ENCODE assay signal across 24 cellular contexts in the genomic region with DNA sequence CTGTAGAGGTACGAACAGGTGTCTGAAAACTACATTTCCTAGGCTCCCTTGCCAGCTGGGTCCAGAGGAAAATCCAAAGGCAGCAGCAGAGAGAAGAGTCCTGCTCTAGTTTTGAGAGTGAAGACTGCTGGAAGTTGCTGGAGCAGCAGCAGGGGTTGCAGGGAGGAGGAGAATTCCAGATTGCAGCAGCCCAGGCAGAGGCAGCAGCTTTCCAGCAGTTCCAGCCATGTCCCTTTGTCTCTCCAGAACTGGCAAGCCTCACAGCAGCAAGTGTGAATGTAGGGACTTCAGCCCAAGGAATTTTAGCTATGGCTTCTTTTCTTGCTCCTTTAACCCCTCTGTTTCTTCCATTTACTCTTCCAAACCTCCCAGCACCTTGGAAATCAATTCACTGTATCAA. TPM values are rescaled to one million over a fixed set of nuclear protein-coding genes. Genes with fewer than 3 reads are reported as not detected.
DNase-seq lines count a peak whose midpoint lies in the region; ATAC-seq, FAIRE-seq and TF ChIP-seq lines count a peak whose summit lies in the region.
"Had no signal": no experiment of that assay in that cellular context is flagged by ENCODE, and none has a peak within 500 bp of the region (broad histone marks: within the 10 kb centered on the region; RNA-seq: fewer than 3 reads in every experiment).

No MANE protein-coding gene starts in this region.

- H3K9me3 ChIP-seq in A673 (ENCODE audit: low read depth, low read length, poor library complexity, severe bottlenecking) (no peaks in the 10 kb centered on the region), H1 (ENCODE audit: insufficient read depth in 2 of 2, low read depth in 1 of 2, low read length in 1 of 2) (no peaks in the 10 kb centered on the region)
- H3K9me3 ChIP-seq: Caco-2, HAP-1 had no signal

- H2BK5ac ChIP-seq in H1 (ENCODE audit: low read depth, low read length) (no peak overlapping the region), mesendoderm (ENCODE audit: low read length) (no peak overlapping the region)

- BruUV-seq in A673 (replicated peaks; lab: Mats Ljungman, UMichigan) = no TSS peak

- peak overlapping the region; percentile 47; the same call in 1 of the 2 replicates for H2AFZ ChIP-seq in GM23338
- H2AFZ ChIP-seq in H1 (ENCODE audit: low read length) = 0 out of 2 replicates have a peak overlapping the region, but pooled peaks have one; percentile 25
- H2AFZ ChIP-seq: GM23248 had no signal

- H3K4ac ChIP-seq in H1 (replicated peaks; ENCODE audit: insufficient read length, low read depth, low read length) = no peak overlapping the region
- H3K4ac ChIP-seq in mesendoderm (ENCODE audit: low read depth, low read length) = peak overlapping the region; percentile 22

- H3K27me3 ChIP-seq in A673 (replicated peaks; ENCODE audit: insufficient read depth, low read depth, low read length, poor library complexity) = no peaks in the 10 kb centered on the region
- H3K27me3 ChIP-seq in GM23338 (ENCODE audit: insufficient read depth) = no peaks in the 10 kb centered on the region
- H3K27me3 ChIP-seq in H1 (replicated peaks in 1 of 4; ENCODE audit: control insufficient read depth in 3 of 4, extremely low read depth in 1 of 4, insufficient read depth in 3 of 4, low read length in 3 of 4) = no peaks in the 10 kb centered on the region
- H3K27me3 ChIP-seq in mesendoderm (ENCODE audit: insufficient read depth, low read length, poor library complexity) = no peaks in the 10 kb centered on the region

- H3K27ac Mint-ChIP-seq in GM23338 (no peak overlapping the region), chondrocyte (ENCODE audit: unreplicated experiment) (no peak overlapping the region)
- H3K27ac Mint-ChIP-seq: CD4-positive, CD25-positive, alpha-beta regulatory T cell; CD8-positive, alpha-beta T cell; HFFc6 had no signal

- H3K79me1 ChIP-seq in H1 (ENCODE audit: low read depth, low read length) (no peaks in the 10 kb centered on the region), mesendoderm (ENCODE audit: low read length) (no peaks in the 10 kb centered on the region)

- CTCF ChIA-PET in A673 (lab: Charles Lee) = no interaction called here
- CTCF ChIA-PET in H1 (lab: Charles Lee; ENCODE audit: partially characterized antibody) = interaction anchor here (0.7 to 1.3 kb wide), 6 partner anchors 10 to 154 kb away, joined by 3 to 4 read pairs (median 3); no protein-coding TSS in a partner anchor

- DNase-seq in A673 (ENCODE audit: low spot score) (no peak), GM23338 (ENCODE audit: low spot score) (no peak), H1 (ENCODE audit: low read depth in 1 of 2, low spot score in 2 of 2) (no peak), mesendoderm (peak; percentile 56), dedifferentiated amniotic fluid mesenchymal stem cell (ENCODE audit: extremely low spot score) (no peak), chondrocyte (ENCODE audit: low spot score) (no peak), AG20443 (ENCODE audit: low spot score) (no peak)
- DNase-seq: ACHN; Caco-2; CD4-positive, CD25-positive, alpha-beta regulatory T cell; CD8-positive, alpha-beta T cell; DMS153; DND-41; GDM1; GM23248; HFFc6 had no signal

- H2BK20ac ChIP-seq in H1 (ENCODE audit: low read length) = no peak overlapping the region

- H3K9me3 Mint-ChIP-seq in GM23338 = no peaks in the 10 kb centered on the region
- H3K9me3 Mint-ChIP-seq in chondrocyte (ENCODE audit: low read depth) = no peaks in the 10 kb centered on the region
- H3K9me3 Mint-ChIP-seq: HFFc6 had no signal

- H3K27me3 Mint-ChIP-seq in GM23338 (ENCODE audit: insufficient read depth, low read depth, poor library complexity) (peaks cover 3% of the 10 kb centered on the region), chondrocyte (ENCODE audit: low read depth) (no peaks in the 10 kb centered on the region)
- H3K27me3 Mint-ChIP-seq: CD4-positive, CD25-positive, alpha-beta regulatory T cell had no signal

- no peak overlapping the region for H3K4me2 ChIP-seq in GM23338
- H3K4me2 ChIP-seq in H1 (ENCODE audit: insufficient read depth in 1 of 2, low read depth in 2 of 2, low read length in 2 of 2) = no peak overlapping the region
- no peak overlapping the region for H3K4me2 ChIP-seq in mesendoderm (ENCODE audit: low read length)

- H4K20me1 ChIP-seq in GM23338 (replicated peaks; ENCODE audit: insufficient read depth) (no peaks in the 10 kb centered on the region), H1 (replicated peaks in 1 of 2; ENCODE audit: control insufficient read depth in 1 of 2, insufficient read depth in 2 of 2, low read length in 2 of 2) (no peaks in the 10 kb centered on the region)

- intact Hi-C loops in A673 (cut with micrococcal nuclease; ENCODE audit: unreplicated experiment) = no loop called here

- H3K27ac ChIP-seq in A673 (ENCODE audit: low read depth, low read length, poor library complexity, severe bottlenecking) (peak overlapping the region; percentile 89), GM23338 (ENCODE audit: low read depth) (no peak overlapping the region), H1 (ENCODE audit: low read depth, low read length) (no peak overlapping the region), mesendoderm (ENCODE audit: low read depth, low read length) (no peak overlapping the region)
- H3K27ac ChIP-seq: 22Rv1, C4-2B, GM23248 had no signal

- WGBS in H1 (ENCODE audit: extremely low coverage in 1 of 2, insufficient coverage in 1 of 2, insufficient read length in 1 of 2, insufficient replicate concordance in 2 of 2, low coverage in 1 of 2, low lambda C conversion rate in 2 of 2, missing lambda C conversion rate in 1 of 2), 2 experiments = 80% methylated on average over 1 of the region's 1 CpG; no CpG with 5 or more reads in 1 of the 2 experiments
- WGBS in mesendoderm (ENCODE audit: extremely low coverage, insufficient coverage, low lambda C conversion rate) = no CpG with 5 or more reads among the region's 1 CpG

- H3K9me2 ChIP-seq in GM23338 (ENCODE audit: insufficient read depth) = 0 out of 2 replicates have a peak, but pooled peaks cover 9% of the 10 kb centered on the region

- H3K4me1 Mint-ChIP-seq in GM23338 (peaks cover 10% of the 10 kb centered on the region), chondrocyte (ENCODE audit: low read depth) (peaks cover 12% of the 10 kb centered on the region)

- no peak overlapping the region for H2BK120ac ChIP-seq in H1 (replicated peaks; ENCODE audit: low read depth, low read length)
- H2BK120ac ChIP-seq in mesendoderm (ENCODE audit: low read depth, low read length) = no peak overlapping the region

- no peaks in the 10 kb centered on the region for H3F3A ChIP-seq in GM23338 (replicated peaks; ENCODE audit: low read depth)

- no peak overlapping the region for H3K4me3 ChIP-seq in A673 (ENCODE audit: low read depth, low read length, poor library complexity, severe bottlenecking)
- H3K4me3 ChIP-seq in GM23338 = no peak overlapping the region
- no peak overlapping the region for H3K4me3 ChIP-seq in H1 (ENCODE audit: extremely low read depth in 1 of 4, insufficient read depth in 2 of 4, low read depth in 3 of 4, low read length in 4 of 4)
- no peak overlapping the region for H3K4me3 ChIP-seq in mesendoderm (ENCODE audit: low read length)
- H3K4me3 ChIP-seq: GM12878, GM23248, HAP-1 had no signal

- no peaks in the 10 kb centered on the region for H3K23me2 ChIP-seq in H1 (ENCODE audit: low read depth, low read length)

- H2BK12ac ChIP-seq in H1 (ENCODE audit: low read depth, low read length) = no peak overlapping the region

- H3K36me3 ChIP-seq in A673 (ENCODE audit: insufficient read depth, low read length, poor library complexity, severe bottlenecking) (no peaks in the 10 kb centered on the region), GM23338 (ENCODE audit: insufficient read depth) (no peaks in the 10 kb centered on the region), H1 (ENCODE audit: control insufficient read depth in 2 of 4, insufficient read depth in 4 of 4, low read length in 3 of 4) (no peaks in the 10 kb centered on the region; a peak in 2 of 8 replicates), mesendoderm (ENCODE audit: control insufficient read depth, insufficient read depth, low read length) (no peaks in the 10 kb centered on the region)
- H3K36me3 ChIP-seq: HAP-1 had no signal

- TF ChIP-seq POLR2A in H1 (IDR thresholded peaks at IDR 0.05; ENCODE audit: control extremely low read depth in 1 of 2, low read depth in 2 of 2, low read length in 2 of 2) = no peak

- H3K9ac ChIP-seq in H1 (replicated peaks in 1 of 4; ENCODE audit: extremely low read depth in 1 of 4, low read depth in 3 of 4, low read length in 3 of 4) = no peak overlapping the region
- H3K9ac ChIP-seq in mesendoderm (ENCODE audit: low read length) = no peak overlapping the region
- H3K9ac ChIP-seq: GM23248 had no signal

- H2AK5ac ChIP-seq in H1 (ENCODE audit: low read depth, low read length) = no peak overlapping the region
- no peak overlapping the region for H2AK5ac ChIP-seq in mesendoderm (ENCODE audit: low read length)

- no peak for TF ChIP-seq EP300 in H1 (IDR thresholded peaks at IDR 0.05; ENCODE audit: borderline replicate concordance in 1 of 2, low read depth in 2 of 2, low read length in 2 of 2)

- POLR2A ChIA-PET in A673 (lab: Charles Lee; ENCODE audit: low non-redundant PET) (interaction anchor here (0.7 kb wide), 1 partner anchor 102 kb away, joined by 10 read pairs; no protein-coding TSS in a partner anchor), H1 (lab: Charles Lee; ENCODE audit: partially characterized antibody) (no interaction called here)

- H4K91ac ChIP-seq in H1 (replicated peaks; ENCODE audit: insufficient read length, low read length) = no peak overlapping the region

- H3K18ac ChIP-seq in H1 (ENCODE audit: extremely low read depth, low read length) (no peak overlapping the region), mesendoderm (ENCODE audit: low read length) (no peak overlapping the region)

- TF ChIP-seq RAD21 in H1 (IDR thresholded peaks at IDR 0.05 in 1 of 2, conservative IDR thresholded peaks at IDR 0.05 in 1 of 2; ENCODE audit: low read depth in 2 of 2, low read length in 2 of 2) = no peak

- TF ChIP-seq CTCF in A673 (conservative IDR thresholded peaks at IDR 0.05; ENCODE audit: low read depth, low read length) = no peak
- TF ChIP-seq CTCF in GM23338 (conservative IDR thresholded peaks at IDR 0.05; ENCODE audit: low read depth in 2 of 2) = no peak
- TF ChIP-seq CTCF in H1 (IDR thresholded peaks at IDR 0.05; ENCODE audit: control extremely low read depth in 1 of 3, insufficient read depth in 1 of 3, low read depth in 1 of 3, low read length in 3 of 3) = no peak
- TF ChIP-seq CTCF in chondrocyte (IDR thresholded peaks at IDR 0.05) = no peak

- no peak for FAIRE-seq in H1 (lab: Jason Lieb, UNC)
- FAIRE-seq: A204.1, GM12878, GM19239, H54 had no signal

- H3K23ac ChIP-seq in H1 (ENCODE audit: insufficient read length) (no peak overlapping the region), mesendoderm (ENCODE audit: low read length) (no peak overlapping the region)

- H3K56ac ChIP-seq in H1 (replicated peaks; ENCODE audit: insufficient read length, low read depth, low read length) = no peak overlapping the region
- H3K56ac ChIP-seq in mesendoderm (ENCODE audit: low read length) = no peak overlapping the region

- no peak overlapping the region for H3K14ac ChIP-seq in H1 (ENCODE audit: insufficient read length)

- H3K79me2 ChIP-seq in GM23338 (replicated peaks; ENCODE audit: insufficient read depth) (no peaks in the 10 kb centered on the region), H1 (ENCODE audit: control insufficient read depth in 1 of 2, insufficient read depth in 2 of 2, low read length in 2 of 2) (no peaks in the 10 kb centered on the region), mesendoderm (ENCODE audit: control insufficient read depth, insufficient read depth, low read length) (no peaks in the 10 kb centered on the region)

- H3K4me1 ChIP-seq in A673 (ENCODE audit: insufficient read depth, low read length, poor library complexity, severe bottlenecking) = peaks cover 47% of the 10 kb centered on the region
- H3K4me1 ChIP-seq in GM23338 (ENCODE audit: insufficient read depth) = no peaks in the 10 kb centered on the region; the same call in 1 of the 2 replicates
- H3K4me1 ChIP-seq in H1 (replicated peaks in 1 of 4; ENCODE audit: control insufficient read depth in 3 of 4, insufficient read depth in 4 of 4, low read length in 3 of 4) = no peaks in the 10 kb centered on the region
- peaks cover 5% of the 10 kb centered on the region for H3K4me1 ChIP-seq in mesendoderm (ENCODE audit: control insufficient read depth, low read depth, low read length)
- H3K4me1 ChIP-seq: Caco-2, HAP-1 had no signal

- H3K4me3 Mint-ChIP-seq in GM23338 = no peak overlapping the region
- H3K4me3 Mint-ChIP-seq in chondrocyte (ENCODE audit: unreplicated experiment) = no peak overlapping the region
- H3K4me3 Mint-ChIP-seq: CD4-positive, CD25-positive, alpha-beta regulatory T cell; CD8-positive, alpha-beta T cell; HFFc6 had no signal

- no peak overlapping the region for H2BK15ac ChIP-seq in H1 (ENCODE audit: low read length)
- no peak overlapping the region for H2BK15ac ChIP-seq in mesendoderm (replicated peaks; ENCODE audit: low read depth)

- no peak overlapping the region for H4K8ac ChIP-seq in H1 (ENCODE audit: extremely low read depth, insufficient read depth, low read length)
- H4K8ac ChIP-seq in mesendoderm (ENCODE audit: low read depth, low read length) = no peak overlapping the region

- H4K5ac ChIP-seq in H1 (ENCODE audit: insufficient read length, low read depth, low read length) (no peak overlapping the region), mesendoderm (ENCODE audit: low read length) (no peak overlapping the region)

- ATAC-seq in GM23338 = no peak
- ATAC-seq in HG03442 (IDR thresholded peaks at IDR 0.05; ENCODE audit: unreplicated experiment) = no peak
- ATAC-seq: CD8-positive, alpha-beta T cell; GM12878 had no signal

- H3K36me3 Mint-ChIP-seq in GM23338 (ENCODE audit: low read depth) = no peaks in the 10 kb centered on the region
- H3K36me3 Mint-ChIP-seq in chondrocyte (ENCODE audit: low read depth) = peaks cover 2% of the 10 kb centered on the region
- H3K36me3 Mint-ChIP-seq: CD4-positive, CD25-positive, alpha-beta regulatory T cell; CD8-positive, alpha-beta T cell had no signal

RNA-seq across cellular contexts. Expression of a gene that starts 24.1 kb away (rescaled TPM):
- total RNA-seq in A673 (2021) = 56.1 and 59.0 TPM in 2 replicates
- total RNA-seq in GM23338 (2014; rRNA removed; shearing (Covaris generic)) = 13.1 and 15.1 TPM in 2 replicates
- 17.4 and 17.8 TPM in 2 replicates for polyA plus RNA-seq in GM23338 (2016; fragmentation: Nextera tagmentation; extraction: Ambion mirVana)
- total RNA-seq in H1 (2021; fragmentation: NEBNext Ultra II Directional; extraction: Animal tissue kit (Norgen Biotek cat#: 25700)) = 20.1 and 22.9 TPM in 2 replicates
- polyA plus RNA-seq in H1 (2011; rRNA removed) = 23.0 and 24.3 TPM in 2 replicates
- polyA plus RNA-seq in H1 (2011; cell fraction: cytosol; rRNA removed) = 17.4 TPM
- 37.3 TPM for polyA plus RNA-seq in H1 (2011; cell fraction: nucleus; rRNA removed)
- 11.1 to 19.0 TPM (median 14.0 TPM) in 4 replicates for polyA plus RNA-seq in H1 (2012, experiment 1 of 2)
- 7.1 TPM for polyA plus RNA-seq in H1 (2012, experiment 2 of 2)
- polyA plus RNA-seq in H1 (2013, experiment 1 of 2) = 40.1 TPM
- 40.7 TPM for polyA plus RNA-seq in H1 (2013, experiment 2 of 2)
- 21.0 and 22.3 TPM in 2 replicates for polyA minus RNA-seq in H1 (2011; rRNA and poly(A)+ RNA removed)
- polyA minus RNA-seq in H1 (2011; cell fraction: cytosol; rRNA and poly(A)+ RNA removed) = 14.5 TPM
- polyA minus RNA-seq in H1 (2011; cell fraction: nucleus; rRNA and poly(A)+ RNA removed) = 31.1 TPM
- 23.9 TPM for polyA plus RNA-seq in mesendoderm (2013, experiment 1 of 2)
- 22.4 TPM for polyA plus RNA-seq in mesendoderm (2013, experiment 2 of 2)
- 10.8 to 20.8 TPM (median 13.5 TPM) in 3 replicates for total RNA-seq in chondrocyte
